Comparison of ENCODE assay signal across 8 cellular contexts in the genomic region with DNA sequence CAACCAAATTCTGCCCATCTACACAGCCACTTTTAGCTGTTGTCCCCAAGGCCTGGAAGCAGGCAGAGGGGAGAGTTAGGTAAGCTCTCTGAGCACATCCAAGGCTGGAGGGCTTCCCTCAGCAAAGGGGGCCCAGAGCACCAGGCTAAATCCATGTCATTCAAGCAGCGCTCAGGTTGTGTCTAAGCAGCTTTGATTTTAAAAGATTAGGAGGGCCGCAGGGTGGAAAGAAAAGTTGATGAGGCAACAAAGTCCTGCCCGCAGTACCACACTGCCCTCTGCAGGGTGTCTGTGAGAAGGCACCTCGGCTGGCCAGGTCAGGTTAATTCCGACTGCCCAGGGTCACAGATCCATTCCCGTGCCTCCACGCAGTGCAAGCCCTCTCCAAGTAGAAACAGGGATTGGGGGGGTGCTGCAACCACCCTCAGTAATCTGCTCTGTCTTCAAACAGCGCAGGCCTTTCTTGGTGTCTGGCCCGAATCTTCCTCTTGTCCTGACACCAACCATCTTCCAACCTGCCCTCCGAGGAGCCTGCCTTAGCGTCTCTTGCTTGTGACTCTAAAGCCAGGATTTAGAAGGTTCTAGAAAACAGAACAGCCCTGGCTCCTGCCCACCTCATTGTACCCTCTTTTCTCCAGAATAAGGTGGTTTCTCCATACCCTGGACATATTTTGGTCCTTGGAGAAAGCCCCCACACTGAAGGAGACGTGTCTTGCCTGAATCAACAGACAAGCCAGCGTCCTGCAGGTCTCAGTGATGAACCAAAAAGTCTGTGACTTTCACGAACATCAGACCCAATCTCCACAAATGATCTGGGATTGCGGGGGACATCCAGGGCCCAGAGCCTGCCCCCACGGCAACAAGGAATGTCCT.
DNase-seq lines count a peak whose midpoint lies in the region; ATAC-seq and TF ChIP-seq lines count a peak whose summit lies in the region.

No MANE protein-coding gene starts in this region.

- no peaks in the 10 kb centered on the region for H3K36me3 Mint-ChIP-seq in CD4-positive, CD25-positive, alpha-beta regulatory T cell
- H3K36me3 Mint-ChIP-seq in MCF 10A (ENCODE audit: insufficient read depth, unreplicated experiment) (no peaks in the 10 kb centered on the region), immature natural killer cell (no peaks in the 10 kb centered on the region)

- POLR2A ChIA-PET in MCF 10A (lab: Yijun Ruan, JAX): interaction anchor here (0.6 to 1.2 kb wide), 5 partner anchors 23 to 1015 kb away, joined by 3 to 6 read pairs (median 3); no protein-coding TSS in a partner anchor

- H3K4me1 ChIP-seq in CD4-positive, CD25-positive, alpha-beta regulatory T cell (ENCODE audit: control insufficient read depth, insufficient read depth, low read length, poor library complexity, severe bottlenecking): no peaks in the 10 kb centered on the region

- no peaks in the 10 kb centered on the region for H3K9me3 Mint-ChIP-seq in CD4-positive, CD25-positive, alpha-beta regulatory T cell
- H3K9me3 Mint-ChIP-seq in MCF 10A (ENCODE audit: unreplicated experiment) (no peaks in the 10 kb centered on the region), immature natural killer cell (no peaks in the 10 kb centered on the region)

- no peak overlapping the region for H3K4me3 ChIP-seq in CD4-positive, CD25-positive, alpha-beta regulatory T cell (ENCODE audit: low read depth, low read length)

- CTCF ChIA-PET in MCF 10A (lab: Yijun Ruan, JAX): interaction anchor here (0.6 to 6.8 kb wide), 73 partner anchors 9 to 1197 kb away, joined by 3 to 92 read pairs (median 4); a partner anchor contains a TSS

- no peaks in the 10 kb centered on the region for H3K9me3 ChIP-seq in CD4-positive, CD25-positive, alpha-beta regulatory T cell (ENCODE audit: control insufficient read depth in 2 of 2, low read length in 2 of 2)

- TF ChIP-seq CTCF in VCaP (conservative IDR thresholded peaks at IDR 0.05) (peak; percentile 98), MCF 10A (IDR thresholded peaks at IDR 0.05; ENCODE audit: unreplicated experiment) (peak; percentile 99)

- ATAC-seq in CD4-positive, CD25-positive, alpha-beta regulatory T cell (ENCODE audit: low read depth in 2 of 2): peak; percentile 51 to 57
- no peak for ATAC-seq in HG03442 (IDR thresholded peaks at IDR 0.05; ENCODE audit: unreplicated experiment)

- no peaks in the 10 kb centered on the region for H3K27me3 ChIP-seq in CD4-positive, CD25-positive, alpha-beta regulatory T cell (ENCODE audit: control insufficient read depth, insufficient read depth, low read length)

- no peak overlapping the region for H3K4me3 Mint-ChIP-seq in CD4-positive, CD25-positive, alpha-beta regulatory T cell
- H3K4me3 Mint-ChIP-seq in MCF 10A (ENCODE audit: unreplicated experiment) (no peak overlapping the region), immature natural killer cell (no peak overlapping the region)

- DNase-seq in CD4-positive, CD25-positive, alpha-beta regulatory T cell: peak; percentile 36 to 58 (median 52)
- DNase-seq in H4 (ENCODE audit: low spot score): peak; percentile 58
- DNase-seq in NCI-H2171 (lab: John Stamatoyannopoulos, UW): peak; percentile 40
- DNase-seq in MCF 10A (ENCODE audit: unreplicated experiment): peak; percentile 71
- peak; percentile 29 to 57 (median 50) for DNase-seq in immature natural killer cell
- DNase-seq in smooth muscle cell of the brain vasculature (ENCODE audit: low read depth, low spot score): peak; percentile 37

- H3K4me1 Mint-ChIP-seq in CD4-positive, CD25-positive, alpha-beta regulatory T cell: no peaks in the 10 kb centered on the region
- H3K4me1 Mint-ChIP-seq in MCF 10A (ENCODE audit: insufficient read depth, unreplicated experiment) (no peaks in the 10 kb centered on the region), immature natural killer cell (no peaks in the 10 kb centered on the region)

- H3K27ac Mint-ChIP-seq in CD4-positive, CD25-positive, alpha-beta regulatory T cell: peak overlapping the region in 1 of 3 donors; percentile 54
- H3K27ac Mint-ChIP-seq in MCF 10A (ENCODE audit: low read depth, unreplicated experiment): no peak overlapping the region
- H3K27ac Mint-ChIP-seq in immature natural killer cell: no peak overlapping the region

- no peaks in the 10 kb centered on the region for H3K27me3 Mint-ChIP-seq in CD4-positive, CD25-positive, alpha-beta regulatory T cell
- H3K27me3 Mint-ChIP-seq in MCF 10A (ENCODE audit: insufficient read depth, unreplicated experiment) (peaks cover 22% of the 10 kb centered on the region), immature natural killer cell (ENCODE audit: low read depth in 3 of 3) (peaks cover 3 to 5% (median 5%) of the 10 kb centered on the region in 3 donors)

- no TSS peak for BruUV-seq in MCF 10A (replicated peaks; lab: Mats Ljungman, UMichigan)

- no peaks in the 10 kb centered on the region for H3K36me3 ChIP-seq in CD4-positive, CD25-positive, alpha-beta regulatory T cell (ENCODE audit: control insufficient read depth, insufficient read depth, low read length)

- H3K27ac ChIP-seq in CD4-positive, CD25-positive, alpha-beta regulatory T cell (ENCODE audit: insufficient read depth, low read length, poor library complexity, severe bottlenecking): no peak overlapping the region
- H3K27ac ChIP-seq in VCaP: no peak overlapping the region

- intact Hi-C loops in MCF 10A (cut with micrococcal nuclease): loop anchor here (1.0 to 2.0 kb wide), 7 partner anchors 63 to 1031 kb away; no protein-coding TSS in a partner anchor
